32 cellular contexts compared by ENCODE assay signal in genomic region chrX:48451708-48452107, GRCh38. TPM values are rescaled to one million over a fixed set of nuclear protein-coding genes. Genes with fewer than 3 reads are reported as not detected.
"Had no signal": no experiment of that assay in that cellular context is flagged by ENCODE, and none has a peak within 500 bp of the region (broad histone marks: within the 10 kb centered on the region; RNA-seq: fewer than 3 reads in every experiment).

No MANE protein-coding gene starts in this region.

- H3K27me3 ChIP-seq: ovary, right atrium auricular region, testis, thyroid gland, transverse colon, upper lobe of left lung, vagina had no signal

- ATAC-seq: mucosa of descending colon; naive thymus-derived CD4-positive, alpha-beta T cell; natural killer cell treated with Interleukin-12 subunit alpha and Interleukin-12 subunit beta and Interleukin-15 and Interleukin-18, amount 100 ng/mL, for 72 hours; right lobe of liver; stimulated activated memory B cell treated with anti-CD40 and anti-IgM and Interleukin-4, amounts not matched to agents 10 μg/mL and 1 μg/mL and 100 μg/mL, for 72 hours; stimulated activated naive CD8-positive, alpha-beta T cell treated with anti-CD3 and anti-CD28 coated beads, Interleukin-15, amount 100 ng/mL, for 72 hours had no signal

- H3K4me3 ChIP-seq: left ventricle myocardium inferior, lung, mucosa of descending colon, ovary, right atrium auricular region, right lobe of liver, smooth muscle cell, testis, thyroid gland, transverse colon, upper lobe of left lung, vagina had no signal

- DNase-seq: kidney; left ventricle myocardium inferior; midbrain; mucosa of descending colon; naive thymus-derived CD4-positive, alpha-beta T cell; ovary; right lobe of liver; stimulated activated CD4-positive, alpha-beta T cell treated with anti-CD3 and anti-CD28 coated beads, Interleukin-1b, Interleukin-23, amount 100 ng/mL, for 48 hours; stimulated activated CD4-positive, alpha-beta T cell treated with anti-CD3 and anti-CD28 coated beads, Interleukin-2, amount 100 ng/mL, for 48 hours; stimulated activated CD4-positive, alpha-beta T cell treated with anti-CD3 and anti-CD28 coated beads, Interleukin-4, amount 100 ng/mL, for 4 hours; stimulated activated CD8-positive, alpha-beta memory T cell treated with anti-CD3 and anti-CD28 coated beads, Interleukin-4, amount 100 ng/mL, for 48 hours; stimulated activated naive CD4-positive, alpha-beta T cell treated with Interleukin-2 at 50 U/mL for 16 hours; stimulated activated naive CD8-positive, alpha-beta T cell treated with anti-CD3 and anti-CD28 coated beads, Interleukin-15, amount 100 ng/mL, for 72 hours; testis; thyroid gland; transverse colon; upper lobe of left lung had no signal

- H3K27ac ChIP-seq: left ventricle myocardium inferior, ovary, right atrium auricular region, right lobe of liver, testis, thyroid gland, transverse colon, upper lobe of left lung, vagina had no signal

- H3K36me3 ChIP-seq: left ventricle myocardium inferior, ovary, right atrium auricular region, right lobe of liver, thyroid gland, transverse colon, upper lobe of left lung, vagina had no signal

- FAIRE-seq: kidney had no signal

- H3K9me3 ChIP-seq: left ventricle myocardium inferior, mucosa of descending colon, ovary, right atrium auricular region, right lobe of liver, testis, thyroid gland, transverse colon, upper lobe of left lung, vagina had no signal

- H3K4me1 ChIP-seq: left ventricle myocardium inferior, right atrium auricular region, right lobe of liver, testis, thyroid gland, transverse colon, upper lobe of left lung, vagina had no signal

- H3K4me2 ChIP-seq: smooth muscle cell had no signal

RNA-seq across cellular contexts. Expression of gene SSX4B, which starts 39.9 kb away (rescaled TPM):
- total RNA-seq: kidney; left ventricle myocardium inferior; lower leg skin; lung; mesenteric fat pad; mucosa of descending colon; naive thymus-derived CD4-positive, alpha-beta T cell; natural killer cell treated with Interleukin-12 subunit alpha and Interleukin-12 subunit beta and Interleukin-15 and Interleukin-18, amount 100 ng/mL, for 72 hours; omental fat pad; ovary; progenitor cell of endocrine pancreas; pulmonary artery endothelial cell; renal cortical epithelial cell; right atrium auricular region; right lobe of liver; skeletal muscle tissue; smooth muscle cell; thyroid gland; transverse colon; upper lobe of left lung; urinary bladder; vagina had no signal
- polyA plus RNA-seq: lung; naive thymus-derived CD4-positive, alpha-beta T cell; neural cell; ovary; smooth muscle cell; urinary bladder had no signal
